ENCODE assay signal across 16 cellular contexts in the genomic region with DNA sequence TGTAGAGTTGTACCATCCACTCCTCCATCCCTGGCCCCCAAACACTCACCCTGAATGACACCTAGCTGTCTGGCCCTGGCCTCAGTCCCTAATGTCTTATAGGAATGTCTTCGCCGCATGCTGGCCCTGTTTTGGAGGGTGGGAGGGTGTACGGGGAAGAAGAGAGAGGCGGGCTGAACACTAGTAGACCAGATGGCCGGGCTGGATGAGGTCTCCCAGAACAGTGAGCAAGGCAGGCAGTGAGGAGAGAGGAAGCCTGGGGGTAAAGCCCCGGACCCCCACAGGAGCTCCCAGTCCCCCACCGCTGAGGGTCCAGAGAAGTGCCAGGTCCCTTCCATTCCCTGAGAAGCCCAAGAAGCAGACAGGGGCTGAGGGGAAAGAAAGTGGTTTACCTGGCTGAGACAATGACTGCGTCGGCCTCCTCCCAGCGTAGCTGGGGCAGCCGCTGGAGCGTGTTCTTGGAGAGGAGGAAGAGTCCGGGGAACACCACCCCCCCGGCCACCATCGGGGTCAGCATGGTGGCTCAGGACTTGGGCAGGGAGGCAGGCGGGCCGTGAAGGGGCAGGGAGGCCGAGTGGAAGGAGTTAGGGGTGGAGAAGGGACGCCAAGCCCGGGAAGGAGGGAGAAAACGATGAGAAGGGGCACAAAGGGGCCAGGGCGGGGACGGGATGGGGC. TPM values are rescaled to one million over a fixed set of nuclear protein-coding genes. Genes with fewer than 3 reads are reported as not detected.
DNase-seq lines count a peak whose midpoint lies in the region; ATAC-seq and TF ChIP-seq lines count a peak whose summit lies in the region.
"Had no signal": no experiment of that assay in that cellular context is flagged by ENCODE, and none has a peak within 500 bp of the region (broad histone marks: within the 10 kb centered on the region; RNA-seq: fewer than 3 reads in every experiment).

No MANE protein-coding gene starts in this region.

- no peaks in the 10 kb centered on the region for H3K9me1 ChIP-seq in IMR-90 (ENCODE audit: insufficient read depth, low read length)

- H2BK5ac ChIP-seq in IMR-90 (ENCODE audit: low read depth, low read length, poor library complexity, severe bottlenecking), result no peak overlapping the region

- no peak overlapping the region for H2BK15ac ChIP-seq in IMR-90 (ENCODE audit: low read depth, low read length)

- H4K91ac ChIP-seq in IMR-90 (ENCODE audit: insufficient read depth, low read depth, low read length), result no peak overlapping the region

- WGBS in IMR-90 (ENCODE audit: extremely low coverage in 2 of 2, insufficient read length in 1 of 2), 2 experiments, result 25% methylated on average over 6 of the region's 23 CpGs; no CpG with 5 or more reads in 1 of the 2 experiments

- H2BK20ac ChIP-seq in IMR-90 (ENCODE audit: low read depth, low read length), result no peak overlapping the region

- no peaks in the 10 kb centered on the region for H3K9me3 Mint-ChIP-seq in Calu3 (ENCODE audit: low read depth, unreplicated experiment)
- peaks cover 0 to 3% (median 0%) of the 10 kb centered on the region in 11 donors for H3K9me3 Mint-ChIP-seq in naive thymus-derived CD4-positive, alpha-beta T cell

- no peak for TF ChIP-seq CTCF in Calu3 (IDR thresholded peaks at IDR 0.05; ENCODE audit: unreplicated experiment)
- TF ChIP-seq CTCF in IMR-90 (conservative IDR thresholded peaks at IDR 0.05; ENCODE audit: low read depth, low read length), result no peak

- H3K23ac ChIP-seq in IMR-90 (ENCODE audit: low read depth, low read length), result no peak overlapping the region

- CTCF ChIA-PET in Calu3 (lab: Charles Lee), result no interaction called here
- CTCF ChIA-PET in IMR-90 (lab: Yijun Ruan, JAX), result no interaction called here
- CTCF ChIA-PET in naive thymus-derived CD4-positive, alpha-beta T cell (lab: Charles Lee), result interaction anchor here (0.6 to 0.7 kb wide), 2 partner anchors 210 to 331 kb away, joined by 3 read pairs; no protein-coding TSS in a partner anchor

- no peak overlapping the region for H2AK5ac ChIP-seq in IMR-90 (ENCODE audit: low read depth, low read length)

- peaks cover 9% of the 10 kb centered on the region; the same call in 1 of the 2 replicates for H4K20me1 ChIP-seq in IMR-90 (ENCODE audit: insufficient read depth, low read length)

- no peaks in the 10 kb centered on the region for H3K79me1 ChIP-seq in IMR-90 (ENCODE audit: low read depth in 1 of 2, low read length in 2 of 2)

- BruUV-seq in Calu3 (replicated peaks; lab: Mats Ljungman, UMichigan) (no TSS peak), IMR-90 (replicated peaks; lab: Mats Ljungman, UMichigan) (no TSS peak)

- H2AFZ ChIP-seq in IMR-90 (replicated peaks; ENCODE audit: low read length, poor library complexity), result peak overlapping the region; percentile 43

- H3K9me3 ChIP-seq in IMR-90 (ENCODE audit: control insufficient read depth, insufficient read depth, low read length), result no peaks in the 10 kb centered on the region
- no peaks in the 10 kb centered on the region for H3K9me3 ChIP-seq in naive thymus-derived CD4-positive, alpha-beta T cell (ENCODE audit: control insufficient read depth in 2 of 3, low read length in 3 of 3)
- H3K9me3 ChIP-seq: BLaER1, thoracic aorta had no signal

- H3K9ac ChIP-seq in IMR-90 (ENCODE audit: low read depth, low read length), result no peak overlapping the region
- H3K9ac ChIP-seq: BLaER1 had no signal

- no peaks in the 10 kb centered on the region for H3K4me1 ChIP-seq in IMR-90 (ENCODE audit: control insufficient read depth, insufficient read depth, low read length)
- no peaks in the 10 kb centered on the region for H3K4me1 ChIP-seq in naive thymus-derived CD4-positive, alpha-beta T cell (ENCODE audit: control insufficient read depth in 2 of 2, insufficient read depth in 2 of 2, low read length in 2 of 2)

- dilution Hi-C loops in IMR-90 (cut with HindIII; ENCODE audit: low sequenced_read_pairs, unreplicated experiment), result no loop called here

- no peaks in the 10 kb centered on the region for H3K36me3 ChIP-seq in IMR-90 (ENCODE audit: control insufficient read depth, insufficient read depth, low read length)
- H3K36me3 ChIP-seq in naive thymus-derived CD4-positive, alpha-beta T cell (ENCODE audit: control insufficient read depth in 2 of 3, insufficient read depth in 3 of 3, low read length in 3 of 3), result no peaks in the 10 kb centered on the region
- H3K36me3 ChIP-seq: BLaER1, thoracic aorta had no signal

- no peak overlapping the region for H3K4me2 ChIP-seq in IMR-90 (ENCODE audit: low read depth, low read length)
- H3K4me2 ChIP-seq: BLaER1 had no signal

- H3K4me1 Mint-ChIP-seq in Calu3 (ENCODE audit: low read depth, unreplicated experiment), result peaks cover 9% of the 10 kb centered on the region
- peaks cover 4 to 15% (median 9%) of the 10 kb centered on the region in 7 donors for H3K4me1 Mint-ChIP-seq in naive thymus-derived CD4-positive, alpha-beta T cell

- ATAC-seq in IMR-90 (ENCODE audit: low read depth), result no peak
- no peak for ATAC-seq in naive thymus-derived CD4-positive, alpha-beta T cell
- ATAC-seq: activated CD8-positive, alpha-beta memory T cell treated with anti-CD3 and anti-CD28 coated beads, Interleukin-2, amount 10 ng/mL, durations not matched to agents 7 days and 5 days had no signal

- H2BK120ac ChIP-seq in IMR-90 (ENCODE audit: low read depth, low read length), result no peak overlapping the region

- no peak overlapping the region for H4K8ac ChIP-seq in IMR-90 (ENCODE audit: low read depth in 2 of 2, low read length in 2 of 2)

- H2AK9ac ChIP-seq in IMR-90 (replicated peaks; ENCODE audit: low read depth, low read length, poor library complexity), result no peak overlapping the region

- no peak overlapping the region for H3K14ac ChIP-seq in IMR-90 (replicated peaks; ENCODE audit: low read depth, low read length)

- H3K27me3 Mint-ChIP-seq in Calu3 (ENCODE audit: unreplicated experiment), result peaks cover 89% of the 10 kb centered on the region
- peaks cover 38 to 61% (median 43%) of the 10 kb centered on the region in 5 donors for H3K27me3 Mint-ChIP-seq in naive thymus-derived CD4-positive, alpha-beta T cell

- no peak overlapping the region for H3K4ac ChIP-seq in IMR-90 (ENCODE audit: low read depth, low read length)

- POLR2A ChIA-PET in IMR-90 (lab: Charles Lee; ENCODE audit: unreplicated experiment), result no interaction called here
- POLR2A ChIA-PET in naive thymus-derived CD4-positive, alpha-beta T cell (lab: Charles Lee), result interaction anchor here (0.7 to 0.8 kb wide), 2 partner anchors 36 to 538 kb away, joined by 3 read pairs; partner anchors contain the start of gene ALDOA

- no peak for TF ChIP-seq RAD21 in IMR-90 (IDR thresholded peaks at IDR 0.05; ENCODE audit: low read length)

- H3K27me3 ChIP-seq in IMR-90 (ENCODE audit: control insufficient read depth, insufficient read depth, low read length), result peaks cover 64% of the 10 kb centered on the region
- peaks cover 11 to 13% of the 10 kb centered on the region in 2 donors for H3K27me3 ChIP-seq in naive thymus-derived CD4-positive, alpha-beta T cell (ENCODE audit: control insufficient read depth in 2 of 2, insufficient read depth in 2 of 2, low read length in 2 of 2)

- no peak overlapping the region for H3K27ac ChIP-seq in IMR-90 (ENCODE audit: insufficient read depth, low read length)
- H3K27ac ChIP-seq in naive thymus-derived CD4-positive, alpha-beta T cell (ENCODE audit: low read depth, low read length), result no peak overlapping the region
- H3K27ac ChIP-seq: BLaER1, SK-N-MC, thoracic aorta had no signal

- DNase-seq in Calu3 (no peak), IMR-90 (no peak), cerebellum (ENCODE audit: low spot score) (peak; percentile 54), GM03348 (ENCODE audit: low spot score) (no peak), NCI-H2081 treated with DMSO at 0.1 percent for 48 hours (lab: John Stamatoyannopoulos, UW) (no peak), NCI-H1105 (lab: John Stamatoyannopoulos, UW) (no peak)
- DNase-seq in naive thymus-derived CD4-positive, alpha-beta T cell, result no peak
- no peak for DNase-seq in activated CD8-positive, alpha-beta memory T cell treated with anti-CD3 and anti-CD28 coated beads for 24 hours
- DNase-seq: activated CD8-positive, alpha-beta memory T cell treated with anti-CD3 and anti-CD28 coated beads, Interleukin-2, amount 10 ng/mL, durations not matched to agents 7 days and 5 days; DND-41; foreskin melanocyte; NCI-H226 had no signal

- in situ Hi-C loops in IMR-90 (cut with MboI; ENCODE audit: low sequenced_read_pairs), result no loop called here

- no peak overlapping the region for H3K56ac ChIP-seq in IMR-90 (ENCODE audit: extremely low read depth, insufficient read depth, low read length)

- TF ChIP-seq POLR2A in IMR-90 (IDR thresholded peaks at IDR 0.05; ENCODE audit: low read depth, low read length), result no peak

- intact Hi-C loops in Calu3 (cut with micrococcal nuclease; ENCODE audit: unreplicated experiment), result no loop called here
- intact Hi-C loops in IMR-90 (cut with micrococcal nuclease), result no loop called here
- intact Hi-C loops in naive thymus-derived CD4-positive, alpha-beta T cell (cut with micrococcal nuclease), result loop anchor here in 1 of 2 donors (10.0 kb wide), 1 partner anchor 105 kb away; the partner anchor contains the start of gene KCTD13

- H4K5ac ChIP-seq in IMR-90 (ENCODE audit: low read depth, low read length), result no peak overlapping the region

- H3K18ac ChIP-seq in IMR-90 (ENCODE audit: low read depth, low read length), result no peak overlapping the region

- no peak overlapping the region for H3K4me3 ChIP-seq in IMR-90 (ENCODE audit: insufficient read depth, low read depth, low read length)
- H3K4me3 ChIP-seq in naive thymus-derived CD4-positive, alpha-beta T cell (ENCODE audit: low read length), result no peak overlapping the region
- H3K4me3 ChIP-seq: BLaER1, SK-N-MC had no signal

- peak overlapping the region; percentile 46 for H3K4me3 Mint-ChIP-seq in Calu3 (ENCODE audit: low read depth, unreplicated experiment)
- peak overlapping the region in 6 of 10 donors; percentile 30 to 75 (median 57) for H3K4me3 Mint-ChIP-seq in naive thymus-derived CD4-positive, alpha-beta T cell
- H3K4me3 Mint-ChIP-seq: activated CD8-positive, alpha-beta memory T cell treated with anti-CD3 and anti-CD28 coated beads, Interleukin-2, amount 10 ng/mL, durations not matched to agents 7 days and 5 days had no signal

- H3K36me3 Mint-ChIP-seq in Calu3 (ENCODE audit: insufficient read depth, unreplicated experiment), result peaks cover 6% of the 10 kb centered on the region
- no peaks in the 10 kb centered on the region for H3K36me3 Mint-ChIP-seq in naive thymus-derived CD4-positive, alpha-beta T cell
- H3K36me3 Mint-ChIP-seq: activated CD8-positive, alpha-beta memory T cell treated with anti-CD3 and anti-CD28 coated beads, Interleukin-2, amount 10 ng/mL, durations not matched to agents 7 days and 5 days had no signal

- H3K27ac Mint-ChIP-seq in Calu3 (ENCODE audit: unreplicated experiment), result no peak overlapping the region
- H3K27ac Mint-ChIP-seq in naive thymus-derived CD4-positive, alpha-beta T cell, result peak overlapping the region in 1 of 9 donors; percentile 52
- H3K27ac Mint-ChIP-seq: activated CD8-positive, alpha-beta memory T cell treated with anti-CD3 and anti-CD28 coated beads, Interleukin-2, amount 10 ng/mL, durations not matched to agents 7 days and 5 days had no signal

RNA-seq across cellular contexts. Expression of gene TLCD3B, which starts 0.9 kb away (rescaled TPM):
- 0.90 and 1.5 TPM in 2 replicates for total RNA-seq in Calu3 (2022)
- total RNA-seq in IMR-90 (2012; rRNA removed), result not detected in 2 replicates
- polyA plus RNA-seq in IMR-90 (2012; rRNA removed), result 0.14 and 0.19 TPM in 2 replicates
- 0.15 and 0.20 TPM in 2 replicates for polyA plus RNA-seq in IMR-90 (2012; cell fraction: cytosol; rRNA removed)
- polyA plus RNA-seq in IMR-90 (2012; cell fraction: nucleus; rRNA removed; ENCODE audit: low replicate concordance), result 0.37 and 1.2 TPM in 2 replicates
- total RNA-seq in cerebellum, result 15.6 TPM
- 1 to 10 TPM in 2 of 5 experiments, not detected in 3; 1.2 to 2.3 TPM for total RNA-seq in naive thymus-derived CD4-positive, alpha-beta T cell
- polyA plus RNA-seq in naive thymus-derived CD4-positive, alpha-beta T cell, result not detected
- total RNA-seq: mesenteric fat pad, thoracic aorta had no signal

RNA-seq across cellular contexts. Expression of gene C16orf92, which starts 7.2 kb away (rescaled TPM):
- total RNA-seq in Calu3 (2022) (not detected in 2 replicates), IMR-90 (2012; rRNA removed) (not detected in 2 replicates), cerebellum (not detected)
- not detected in 2 replicates for polyA plus RNA-seq in IMR-90 (2012; rRNA removed)
- not detected in 2 replicates for polyA plus RNA-seq in IMR-90 (2012; cell fraction: cytosol; rRNA removed)
- not detected in 2 replicates for polyA plus RNA-seq in IMR-90 (2012; cell fraction: nucleus; rRNA removed; ENCODE audit: low replicate concordance)
- total RNA-seq in naive thymus-derived CD4-positive, alpha-beta T cell, result not detected
- not detected for polyA plus RNA-seq in naive thymus-derived CD4-positive, alpha-beta T cell
- total RNA-seq: activated CD8-positive, alpha-beta memory T cell treated with anti-CD3 and anti-CD28 coated beads, Interleukin-2, amount 10 ng/mL, durations not matched to agents 7 days and 5 days; mesenteric fat pad; thoracic aorta had no signal

RNA-seq across cellular contexts. Expression of gene DOC2A, which starts 19.3 kb away (rescaled TPM):
- total RNA-seq in Calu3 (2022) (18.0 and 19.9 TPM in 2 replicates), IMR-90 (2012; rRNA removed) (under 0.01 TPM in 1 of 2 replicates, not detected in the other), cerebellum (6.2 TPM)
- 0.48 and 0.50 TPM in 2 replicates for polyA plus RNA-seq in IMR-90 (2012; rRNA removed)
- 0.37 and 0.68 TPM in 2 replicates for polyA plus RNA-seq in IMR-90 (2012; cell fraction: cytosol; rRNA removed)
- polyA plus RNA-seq in IMR-90 (2012; cell fraction: nucleus; rRNA removed; ENCODE audit: low replicate concordance), result 6.0 and 7.2 TPM in 2 replicates
- total RNA-seq in naive thymus-derived CD4-positive, alpha-beta T cell, result under 1 TPM in 2 of 5 experiments, not detected in 3; 0.46 to 0.54 TPM
- under 1 TPM in 1 of 2 donors, not detected in 1; 0.18 TPM for polyA plus RNA-seq in naive thymus-derived CD4-positive, alpha-beta T cell

RNA-seq across cellular contexts. Expression of gene INO80E, which starts 34.1 kb away (rescaled TPM):
- total RNA-seq in Calu3 (2022) (107 TPM in 2 replicates), IMR-90 (2012; rRNA removed) (42.1 and 42.8 TPM in 2 replicates), cerebellum (21.8 TPM)
- polyA plus RNA-seq in IMR-90 (2012; rRNA removed), result 40.9 and 46.5 TPM in 2 replicates
- polyA plus RNA-seq in IMR-90 (2012; cell fraction: cytosol; rRNA removed), result 45.5 and 51.0 TPM in 2 replicates
- polyA plus RNA-seq in IMR-90 (2012; cell fraction: nucleus; rRNA removed; ENCODE audit: low replicate concordance), result 91.7 and 205 TPM in 2 replicates
- 100 to 1,000 TPM in 2 of 5 experiments, 10 to 100 TPM in 3; 71.7 to 141 (median 95.8) TPM for total RNA-seq in naive thymus-derived CD4-positive, alpha-beta T cell
- 1 to 10 TPM; 4.3 to 9.3 TPM for polyA plus RNA-seq in naive thymus-derived CD4-positive, alpha-beta T cell

RNA-seq across cellular contexts. Expression of gene HIRIP3, which starts 34.7 kb away (rescaled TPM):
- 26.3 and 28.5 TPM in 2 replicates for total RNA-seq in Calu3 (2022)
- total RNA-seq in IMR-90 (2012; rRNA removed), result 5.0 and 5.8 TPM in 2 replicates
- polyA plus RNA-seq in IMR-90 (2012; rRNA removed), result 10.5 and 13.7 TPM in 2 replicates
- polyA plus RNA-seq in IMR-90 (2012; cell fraction: cytosol; rRNA removed), result 10.9 and 18.2 TPM in 2 replicates
- polyA plus RNA-seq in IMR-90 (2012; cell fraction: nucleus; rRNA removed; ENCODE audit: low replicate concordance), result 4.6 and 5.7 TPM in 2 replicates
- 12.1 TPM for total RNA-seq in cerebellum
- 10 to 100 TPM; 14.4 to 37.6 (median 17.2) TPM for total RNA-seq in naive thymus-derived CD4-positive, alpha-beta T cell
- 10 to 100 TPM; 22.6 to 32.9 TPM for polyA plus RNA-seq in naive thymus-derived CD4-positive, alpha-beta T cell
